Comparison of ENCODE assay signal across 10 cellular contexts in the genomic region with DNA sequence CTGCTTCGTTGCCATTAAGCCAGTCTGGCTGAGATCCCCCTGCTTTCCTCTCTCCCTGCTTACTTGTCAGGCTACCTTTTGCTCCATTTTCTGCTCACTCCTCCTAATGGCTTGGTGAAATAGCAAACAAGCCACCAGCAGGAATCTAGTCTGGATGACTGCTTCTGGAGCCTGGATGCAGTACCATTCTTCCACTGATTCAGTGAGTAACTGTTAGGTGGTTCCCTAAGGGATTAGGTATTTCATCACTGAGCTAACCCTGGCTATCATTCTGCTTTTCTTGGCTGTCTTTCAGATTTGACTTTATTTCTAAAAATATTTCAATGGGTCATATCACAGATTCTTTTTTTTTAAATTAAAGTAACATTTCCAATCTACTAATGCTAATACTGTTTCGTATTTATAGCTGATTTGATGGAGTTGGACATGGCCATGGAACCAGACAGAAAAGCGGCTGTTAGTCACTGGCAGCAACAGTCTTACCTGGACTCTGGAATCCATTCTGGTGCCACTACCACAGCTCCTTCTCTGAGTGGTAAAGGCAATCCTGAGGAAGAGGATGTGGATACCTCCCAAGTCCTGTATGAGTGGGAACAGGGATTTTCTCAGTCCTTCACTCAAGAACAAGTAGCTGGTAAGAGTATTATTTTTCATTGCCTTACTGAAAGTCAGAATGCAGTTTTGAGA. TPM values are rescaled to one million over a fixed set of nuclear protein-coding genes. Genes with fewer than 3 reads are reported as not detected.
DNase-seq lines count a peak whose midpoint lies in the region; ATAC-seq and TF ChIP-seq lines count a peak whose summit lies in the region.
"Had no signal": no experiment of that assay in that cellular context is flagged by ENCODE, and none has a peak within 500 bp of the region (broad histone marks: within the 10 kb centered on the region; RNA-seq: fewer than 3 reads in every experiment).

No MANE protein-coding gene starts in this region.

- dilution Hi-C loops in mammary epithelial cell (cut with HindIII; ENCODE audit: low sequenced_read_pairs), result no loop called here

- H3K79me2 ChIP-seq in mammary epithelial cell (ENCODE audit: insufficient read depth, low read length), result peaks cover 99% of the 10 kb centered on the region

- H3K27me3 ChIP-seq in mammary epithelial cell (ENCODE audit: insufficient read depth, low read length), result no peaks in the 10 kb centered on the region
- H3K27me3 ChIP-seq in tibial artery, result no peaks in the 10 kb centered on the region
- H3K27me3 ChIP-seq in sigmoid colon, result no peaks in the 10 kb centered on the region
- H3K27me3 ChIP-seq: esophagus muscularis mucosa had no signal

- CTCF ChIA-PET in mammary epithelial cell (lab: Charles Lee; ENCODE audit: low non-redundant PET), result interaction anchor here (0.6 to 0.7 kb wide), 2 partner anchors 338 to 365 kb away, joined by 3 read pairs; no protein-coding TSS in a partner anchor

- no peak overlapping the region for H3K9ac ChIP-seq in mammary epithelial cell (ENCODE audit: insufficient read depth, low read length)

- H3K4me3 ChIP-seq in mammary epithelial cell (replicated peaks in 1 of 3; ENCODE audit: insufficient read depth in 1 of 3, low read depth in 2 of 3, low read length in 3 of 3), result no peak overlapping the region
- no peak overlapping the region for H3K4me3 ChIP-seq in tibial artery
- H3K4me3 ChIP-seq in sigmoid colon, result no peak overlapping the region
- H3K4me3 ChIP-seq: esophagus muscularis mucosa had no signal

- H3K9me3 ChIP-seq in mammary epithelial cell (replicated peaks; ENCODE audit: insufficient read depth, low read length) (no peaks in the 10 kb centered on the region), tibial artery (no peaks in the 10 kb centered on the region), sigmoid colon (no peaks in the 10 kb centered on the region)
- H3K9me3 ChIP-seq: esophagus muscularis mucosa had no signal

- peaks cover 34% of the 10 kb centered on the region for H4K20me1 ChIP-seq in mammary epithelial cell (ENCODE audit: insufficient read depth, low read length)

- no peak for TF ChIP-seq CTCF in mammary epithelial cell (conservative IDR thresholded peaks at IDR 0.05 in 1 of 2, IDR thresholded peaks at IDR 0.05 in 1 of 2; ENCODE audit: extremely low read depth in 1 of 2, insufficient read depth in 1 of 2, low read depth in 1 of 2, low read length in 2 of 2)
- TF ChIP-seq CTCF in tibial artery (IDR thresholded peaks at IDR 0.05), result peak; percentile 32 to 53
- TF ChIP-seq CTCF in sigmoid colon (IDR thresholded peaks at IDR 0.05), result no peak

- H3K4me1 ChIP-seq in mammary epithelial cell (ENCODE audit: insufficient read depth, low read length) (peaks cover 30% of the 10 kb centered on the region), tibial artery (peaks cover 0 to 69% (median 44%) of the 10 kb centered on the region in 4 donors), sigmoid colon (peaks cover 0 to 51% (median 42%) of the 10 kb centered on the region in 4 donors)

- ATAC-seq in Right ventricle myocardium inferior (peak; percentile 91), GM18873 (IDR thresholded peaks at IDR 0.05; ENCODE audit: low FRiP score, unreplicated experiment) (no peak)

- in situ Hi-C loops in mammary epithelial cell (cut with MboI; ENCODE audit: low sequenced_read_pairs in 2 of 2), result loop anchor here in 1 of 2 donors (25.0 kb wide), 1 partner anchor 637 kb away; no protein-coding TSS in a partner anchor

- DNase-seq in Right ventricle myocardium inferior (ENCODE audit: missing footprints), result no peak
- no peak for DNase-seq in cardiac septum (ENCODE audit: low spot score)
- DNase-seq in mammary epithelial cell, result peak; percentile 78
- DNase-seq in hepatic stellate cell (ENCODE audit: low spot score), result peak; percentile 67
- DNase-seq in tibial artery, result peak in 1 of 2 donors; percentile 68
- DNase-seq in MV-4-11 (lab: John Stamatoyannopoulos, UW), result no peak
- no peak for DNase-seq in sigmoid colon
- DNase-seq: activated effector memory CD4-positive, alpha-beta T cell treated with Interleukin-2 at 50 U/mL for 16 hours had no signal

- no peak for TF ChIP-seq EP300 in sigmoid colon (IDR thresholded peaks at IDR 0.05)

- H3K36me3 ChIP-seq in mammary epithelial cell (ENCODE audit: insufficient read depth, low read length), result peaks cover 23% of the 10 kb centered on the region
- peaks cover 33 to 49% (median 45%) of the 10 kb centered on the region in 3 donors for H3K36me3 ChIP-seq in tibial artery
- H3K36me3 ChIP-seq in sigmoid colon, result peaks cover 9 to 47% (median 30%) of the 10 kb centered on the region in 4 donors

- no peak for TF ChIP-seq POLR2A in sigmoid colon (IDR thresholded peaks at IDR 0.05)

- intact Hi-C loops in Right ventricle myocardium inferior (cut with DNase I), result no loop called here
- intact Hi-C loops in cardiac septum (cut with DNase I), result no loop called here
- intact Hi-C loops in mammary epithelial cell (cut with micrococcal nuclease), result loop anchor here (5.0 kb wide), 1 partner anchor 642 kb away; no protein-coding TSS in a partner anchor
- intact Hi-C loops in tibial artery (cut with DNase I; ENCODE audit: low total_unique reads), result loop anchor here (10.0 kb wide), 2 partner anchors 219 to 349 kb away; no protein-coding TSS in a partner anchor
- intact Hi-C loops in sigmoid colon (cut with DNase I), result no loop called here

- BruUV-seq in mammary epithelial cell (replicated peaks; lab: Mats Ljungman, UMichigan), result no TSS peak

- H3K27ac ChIP-seq in mammary epithelial cell (ENCODE audit: insufficient read depth, low read depth, low read length) (no peak overlapping the region), tibial artery (peak overlapping the region; percentile 49 to 58), sigmoid colon (peak overlapping the region in 2 of 4 donors; percentile 19 to 29)

- 81% methylated on average over 3 of the region's 3 CpGs for WGBS in mammary epithelial cell (ENCODE audit: low coverage, missing lambda C conversion rate)
- 88 to 96% methylated on average over 3 of the region's 3 CpGs for WGBS in sigmoid colon, 2 donors

- no peak overlapping the region for H3K4me2 ChIP-seq in mammary epithelial cell (ENCODE audit: insufficient read depth, low read depth, low read length)

- H2AFZ ChIP-seq in mammary epithelial cell (ENCODE audit: low read depth, low read length), result no peak overlapping the region

RNA-seq across cellular contexts. Expression of gene CTNNB1, which starts 25.0 kb away (rescaled TPM):
- total RNA-seq in Right ventricle myocardium inferior (160 TPM), cardiac septum (171 TPM), mammary epithelial cell (1,000 to 10,000 TPM in 1 of 2 donors, 100 to 1,000 TPM in 1; 543 to 1,542 TPM), sigmoid colon (100 to 1,000 TPM; 362 to 495 (median 404) TPM)
- polyA plus RNA-seq in mammary epithelial cell (562 TPM), sigmoid colon (100 to 1,000 TPM; 189 to 585 (median 255) TPM)
- polyA minus RNA-seq in mammary epithelial cell, result 3,655 TPM

Comparison
In these comparisons a context has a peak if more than half of its experiments do, and no peak if none do; other contexts are left out.
1. DNase-seq: peak in mammary epithelial cell (single experiment) and hepatic stellate cell (single experiment); none in Right ventricle myocardium inferior (single experiment), cardiac septum (single experiment), MV-4-11 (single experiment) and sigmoid colon (single experiment).
2. CTCF ChIP-seq: peak in tibial artery (2 of 2); none in mammary epithelial cell (0 of 2) and sigmoid colon (0 of 4).
3. intact Hi-C loops: an anchor here in mammary epithelial cell (5.0 kb wide) and tibial artery (10.0 kb wide); none called in Right ventricle myocardium inferior, cardiac septum and sigmoid colon.